Comparison of ENCODE assay signal across 11 cellular contexts in the genomic region with DNA sequence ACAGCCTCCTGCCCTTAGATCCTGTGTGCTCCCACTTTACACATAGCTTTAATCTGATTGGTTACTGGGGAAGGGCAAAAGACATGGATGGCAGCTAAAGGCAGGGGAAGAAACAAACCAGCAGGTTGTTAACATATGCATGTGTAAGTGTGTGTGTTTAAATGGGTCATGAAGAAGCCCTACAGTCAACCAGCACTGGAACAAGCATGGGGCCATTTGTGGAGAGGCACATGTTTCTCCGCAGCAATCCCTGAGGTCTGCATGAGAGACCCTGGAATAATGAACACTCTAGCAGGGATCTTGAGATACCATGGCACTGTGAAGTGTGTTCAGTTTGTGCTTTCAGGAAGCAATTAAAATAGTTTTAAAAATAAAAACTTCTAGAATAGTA. TPM values are rescaled to one million over a fixed set of nuclear protein-coding genes. Genes with fewer than 3 reads are reported as not detected.
DNase-seq lines count a peak whose midpoint lies in the region; ATAC-seq, FAIRE-seq and TF ChIP-seq lines count a peak whose summit lies in the region.
"Had no signal": no experiment of that assay in that cellular context is flagged by ENCODE, and none has a peak within 500 bp of the region (broad histone marks: within the 10 kb centered on the region; RNA-seq: fewer than 3 reads in every experiment).

No MANE protein-coding gene starts in this region.

- H3K36me3 Mint-ChIP-seq in neural crest cell (ENCODE audit: low read depth) (no peaks in the 10 kb centered on the region), mesothelial cell of epicardium (no peaks in the 10 kb centered on the region)

- SMC1A ChIA-PET in GM12878 (lab: Charles Lee; ENCODE audit: uncharacterized antibody, unreplicated experiment): interaction anchor here (0.9 to 2.0 kb wide), 10 partner anchors 9 to 133 kb away, joined by 3 to 9 read pairs (median 4); no protein-coding TSS in a partner anchor

- no peak for TF ChIP-seq RAD21 in GM12878 (IDR thresholded peaks at IDR 0.05; ENCODE audit: insufficient read depth, low read depth, low read length)

- RAD21 ChIA-PET in GM12878 (lab: Charles Lee; ENCODE audit: unreplicated experiment): interaction anchor here (0.8 to 3.0 kb wide), 12 partner anchors 8 to 156 kb away, joined by 3 to 11 read pairs (median 3); no protein-coding TSS in a partner anchor

- peak overlapping the region; percentile 58 for H3K4me3 Mint-ChIP-seq in neural crest cell
- H3K4me3 Mint-ChIP-seq in mesothelial cell of epicardium: no peak overlapping the region

- no peaks in the 10 kb centered on the region for H3K27me3 ChIP-seq in BLaER1
- no peaks in the 10 kb centered on the region for H3K27me3 ChIP-seq in GM12878 (replicated peaks in 1 of 2; ENCODE audit: control insufficient read depth in 2 of 2, insufficient read depth in 2 of 2, low read length in 1 of 2)
- H3K27me3 ChIP-seq: uterus had no signal

- no peak for ATAC-seq in GM12878
- ATAC-seq in GM19455 (IDR thresholded peaks at IDR 0.05; ENCODE audit: unreplicated experiment): no peak
- no peak for ATAC-seq in GM18861 (IDR thresholded peaks at IDR 0.05; ENCODE audit: unreplicated experiment)

- no peak for DNase-seq in GM12891 (ENCODE audit: insufficient read length, low spot score)
- DNase-seq in GM12878 (ENCODE audit: low read depth, low spot score): no peak
- no peak for DNase-seq in neural crest cell (ENCODE audit: low read depth, low spot score)
- DNase-seq in mesothelial cell of epicardium (ENCODE audit: low spot score in 2 of 2, unreplicated experiment in 2 of 2): no peak
- no peak for DNase-seq in midbrain (lab: John Stamatoyannopoulos, UW)
- DNase-seq: activated effector memory CD4-positive, alpha-beta T cell treated with anti-CD3 and anti-CD28 coated beads, Interleukin-2, amount 50 U/mL, for 16 hours; NCI-H2171; uterus had no signal

- BruUV-seq in GM12878 (replicated peaks; lab: Mats Ljungman, UMichigan): no TSS peak

- peaks cover 89% of the 10 kb centered on the region for H3K4me1 ChIP-seq in BLaER1
- H3K4me1 ChIP-seq in GM12878 (ENCODE audit: control insufficient read depth, insufficient read depth, low read length): peaks cover 67% of the 10 kb centered on the region

- H3K27ac Mint-ChIP-seq in neural crest cell (ENCODE audit: unreplicated experiment) (no peak overlapping the region), mesothelial cell of epicardium (no peak overlapping the region)

- H3K9ac ChIP-seq in BLaER1 (peak overlapping the region; percentile 36), GM12878 (ENCODE audit: control insufficient read depth, insufficient read depth, low read length) (peak overlapping the region; percentile 51)

- WGBS in GM12878 (ENCODE audit: insufficient coverage, insufficient replicate concordance, low lambda C conversion rate, missing lambda C conversion rate): 94% methylated on average over 1 of the region's 1 CpG

- H4K20me1 ChIP-seq in BLaER1 (peaks cover 98% of the 10 kb centered on the region), GM12878 (ENCODE audit: control insufficient read depth, insufficient read depth) (peaks cover 8% of the 10 kb centered on the region)

- H3K36me3 ChIP-seq in BLaER1: peaks cover 10% of the 10 kb centered on the region; the same call in 1 of the 2 replicates
- peaks cover 6 to 9% of the 10 kb centered on the region in 2 experiments for H3K36me3 ChIP-seq in GM12878 (ENCODE audit: control insufficient read depth in 2 of 2, insufficient read depth in 2 of 2, low read length in 1 of 2)
- H3K36me3 ChIP-seq: uterus had no signal

- intact Hi-C loops in GM12878 (cut with micrococcal nuclease; ENCODE audit: unreplicated experiment): no loop called here

- H3K79me2 ChIP-seq in GM12878 (ENCODE audit: control insufficient read depth, insufficient read depth, low read length): peaks cover 96% of the 10 kb centered on the region

- H3K27me3 Mint-ChIP-seq in neural crest cell (ENCODE audit: low read depth) (peaks cover 8% of the 10 kb centered on the region), mesothelial cell of epicardium (ENCODE audit: low read depth) (no peaks in the 10 kb centered on the region)

- H2AFZ ChIP-seq in GM12878 (ENCODE audit: control insufficient read depth, low read depth, low read length): no peak overlapping the region

- H3K9me3 Mint-ChIP-seq in neural crest cell: no peaks in the 10 kb centered on the region
- no peaks in the 10 kb centered on the region for H3K9me3 Mint-ChIP-seq in mesothelial cell of epicardium

- H3K4me1 Mint-ChIP-seq in neural crest cell (peaks cover 36% of the 10 kb centered on the region), mesothelial cell of epicardium (peaks cover 14% of the 10 kb centered on the region)

- no peak for TF ChIP-seq EP300 in GM12878 (IDR thresholded peaks at IDR 0.05; ENCODE audit: borderline replicate concordance in 1 of 2, control insufficient read depth in 1 of 2, low read depth in 2 of 2, low read length in 2 of 2)

- TF ChIP-seq POLR2A in GM12891 (IDR thresholded peaks at IDR 0.05; ENCODE audit: low read depth, low read length): no peak
- TF ChIP-seq POLR2A in GM12878 (IDR thresholded peaks at IDR 0.05; ENCODE audit: low read depth, low read length): no peak

- in situ Hi-C loops in GM12878 (cut with MboI): loop anchor here (5.0 to 25.0 kb wide), 4 partner anchors 105 to 1280 kb away; partner anchors contain the start of genes ARHGAP11A and ARHGAP11B

- 0 out of 2 replicates have a peak overlapping the region, but pooled peaks have one; percentile 3 for H3K27ac ChIP-seq in BLaER1
- peak overlapping the region; percentile 62 for H3K27ac ChIP-seq in GM12878 (ENCODE audit: control insufficient read depth, insufficient read depth)
- H3K27ac ChIP-seq: uterus had no signal

- H3K4me3 ChIP-seq in BLaER1 (no peak overlapping the region), GM12878 (peak overlapping the region; percentile 91)
- H3K4me3 ChIP-seq: uterus had no signal

- H3K9me3 ChIP-seq in BLaER1 (no peaks in the 10 kb centered on the region), GM12878 (replicated peaks; ENCODE audit: control insufficient read depth, insufficient read depth, low read length) (no peaks in the 10 kb centered on the region)
- H3K9me3 ChIP-seq: uterus had no signal

- peak overlapping the region; percentile 93 for H3K4me2 ChIP-seq in BLaER1
- H3K4me2 ChIP-seq in GM12878 (ENCODE audit: control insufficient read depth, insufficient read depth): peak overlapping the region; percentile 85

- CTCF ChIA-PET in GM12878 (lab: Yijun Ruan, JAX): interaction anchor here (0.6 to 2.2 kb wide), 10 partner anchors 9 to 156 kb away, joined by 3 to 10 read pairs (median 4); no protein-coding TSS in a partner anchor

- FAIRE-seq in GM12891 (lab: Jason Lieb, UNC) (peak; percentile 35), GM12878 (lab: Jason Lieb, UNC) (no peak)

- TF ChIP-seq CTCF in GM12878 (IDR thresholded peaks at IDR 0.05 in 2 of 3, conservative IDR thresholded peaks at IDR 0.05 in 1 of 3; ENCODE audit: control insufficient read depth in 2 of 3, extremely low read depth in 1 of 3, insufficient read depth in 1 of 3, low read depth in 3 of 3, low read length in 3 of 3) (no peak), neural crest cell (conservative IDR thresholded peaks at IDR 0.05) (no peak), mesothelial cell of epicardium (IDR thresholded peaks at IDR 0.05; ENCODE audit: unreplicated experiment) (no peak)

- POLR2A ChIA-PET in GM12878 (lab: Charles Lee): interaction anchor here (0.7 to 1.3 kb wide), 5 partner anchors 8 to 51 kb away, joined by 3 to 5 read pairs (median 3); no protein-coding TSS in a partner anchor

TF ChIP-seq in GM12891, 5 proteins besides CTCF, POLR2A, EP300 and RAD21:
- no peak for TF ChIP-seq POLR2AphosphoS5 (IDR thresholded peaks at IDR 0.05; ENCODE audit: low read depth, low read length)
- no peak for TF ChIP-seq TAF1 (IDR thresholded peaks at IDR 0.05; ENCODE audit: low read depth, low read length)
- no peak for TF ChIP-seq SPI1 (IDR thresholded peaks at IDR 0.05; ENCODE audit: low read depth, low read length)
- no peak for TF ChIP-seq PAX5 (IDR thresholded peaks at IDR 0.05; ENCODE audit: insufficient read depth, low read length, severe bottlenecking)
- no peak for TF ChIP-seq POU2F2 (IDR thresholded peaks at IDR 0.05; ENCODE audit: low read depth, low read length)
TF ChIP-seq in GM12891: peak in this region for 0.

TF ChIP-seq in GM12878, 131 proteins besides CTCF, POLR2A, EP300 and RAD21 (continues in another document):
- TF ChIP-seq CHD1 (IDR thresholded peaks at IDR 0.05; ENCODE audit: low read depth, low read length): no peak

RNA-seq across cellular contexts. Expression of gene KLF13, which starts 6.0 kb away (rescaled TPM):
- 47.3 TPM for polyA plus RNA-seq in GM12891 (2012; ENCODE audit: low read depth, missing spikeins)
- total RNA-seq in GM12878 (2013; cell fraction: nucleolus; rRNA removed): 47.3 and 48.6 TPM in 2 replicates
- total RNA-seq in GM12878 (2014; rRNA removed) (49.3 and 51.8 TPM in 2 replicates), GM12878 (2014; rRNA removed; fragmentation: Illumina TruSeq; extraction: Trizol) (64.7 and 65.1 TPM in 2 replicates), GM12878 (2021) (109 and 112 TPM in 2 replicates), neural crest cell (43.3 and 44.6 TPM in 2 replicates), mesothelial cell of epicardium (26.9 to 29.5 TPM (median 28.1 TPM) in 3 replicates)
- polyA plus RNA-seq in GM12878 (2011; ENCODE audit: low read depth): 21.1 TPM
- polyA plus RNA-seq in GM12878 (2011; rRNA removed) (71.9 and 72.0 TPM in 2 replicates), GM12878 (2014; fragmentation: Illumina TruSeq; extraction: Trizol) (42.3 and 48.2 TPM in 2 replicates), GM12878 (2014; fragmentation: Nextera tagmentation; extraction: Ambion mirVana) (10 to 100 TPM; 31.1 to 63.1 TPM), GM12878 (2014; rRNA removed) (51.0 and 52.4 TPM in 2 replicates), GM12878 (2016; fragmentation: Nextera tagmentation; extraction: Ambion mirVana) (10 to 100 TPM; 20.3 to 24.4 TPM)
- polyA plus RNA-seq in GM12878 (2011; cell fraction: cytosol; rRNA removed): 40.2 and 46.9 TPM in 2 replicates
- polyA plus RNA-seq in GM12878 (2011; cell fraction: nucleus; rRNA removed): 35.3 and 41.2 TPM in 2 replicates
- polyA plus RNA-seq in GM12878 (2012): 50.2 and 70.7 TPM in 2 replicates
- 55.7 and 58.5 TPM in 2 replicates for polyA minus RNA-seq in GM12878 (2011; rRNA and poly(A)+ RNA removed)
- polyA minus RNA-seq in GM12878 (2011; cell fraction: cytosol; rRNA and poly(A)+ RNA removed): 23.3 and 37.1 TPM in 2 replicates
- 10.3 and 17.7 TPM in 2 replicates for polyA minus RNA-seq in GM12878 (2011; cell fraction: nucleus; rRNA and poly(A)+ RNA removed)
